Comparison of ENCODE assay signal across 8 cellular contexts in the genomic region with DNA sequence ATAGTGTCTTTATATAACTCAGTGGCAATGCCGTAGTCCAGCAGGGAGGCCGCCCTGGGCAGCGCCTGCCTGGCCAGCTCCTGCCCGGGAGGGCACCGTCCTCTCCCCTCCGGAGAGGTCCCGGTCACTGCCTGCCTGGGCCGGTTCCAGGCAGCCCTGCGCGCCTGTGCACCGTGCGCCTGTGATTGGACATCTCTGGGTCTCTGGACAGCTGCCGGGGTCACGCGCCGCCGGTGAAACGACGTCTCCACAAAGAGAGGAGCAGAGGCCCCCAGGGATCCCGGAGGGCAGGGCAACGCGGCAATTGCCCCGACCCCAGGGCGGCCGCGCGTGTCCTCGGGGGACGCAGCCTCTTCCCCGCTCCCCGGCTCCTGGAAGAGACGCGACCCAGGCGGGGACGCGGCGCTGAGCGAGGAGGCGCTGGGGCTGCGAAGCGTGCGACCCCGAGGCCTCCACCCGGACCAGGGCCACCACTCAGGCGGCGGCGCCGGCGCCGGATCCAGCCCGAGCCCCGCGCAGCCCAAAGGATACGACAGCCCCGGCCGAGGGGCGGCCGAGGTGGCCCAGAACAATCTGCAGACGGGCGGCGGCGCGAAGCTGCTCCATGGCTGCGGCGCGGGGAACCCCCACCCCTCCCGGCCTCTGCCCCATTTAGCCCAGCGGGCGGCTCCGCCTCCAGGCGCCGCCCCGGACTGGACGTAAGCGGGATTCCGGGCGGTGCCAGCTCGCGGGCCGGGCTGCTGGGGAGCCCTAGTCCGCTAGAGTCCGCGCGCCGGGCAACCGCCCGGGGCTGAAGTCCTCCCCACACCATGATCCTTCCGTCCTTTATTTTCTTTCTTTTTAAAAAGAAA. TPM values are rescaled to one million over a fixed set of nuclear protein-coding genes. Genes with fewer than 3 reads are reported as not detected.
DNase-seq lines count a peak whose midpoint lies in the region; ATAC-seq and TF ChIP-seq lines count a peak whose summit lies in the region.

Gene PHYH (minus strand): TSS at position 628 of the 851 bp plus-strand sequence. CDS start 22 bp downstream, at position 606.

- WGBS in lower leg skin, 2 donors: 1 to 2% methylated on average over 24 to 25 of the region's 88 CpGs

- CTCF ChIA-PET in activated CD4-positive, alpha-beta memory T cell treated with anti-CD3 and anti-CD28 coated beads, Interleukin-2, amount 10 ng/mL, durations not matched to agents 7 days and 5 days (lab: Charles Lee): interaction anchor here (0.6 to 1.7 kb wide), 3 partner anchors 8 to 138 kb away, joined by 3 to 7 read pairs (median 5); partner anchors contain the start of gene MCM10

- peak within 1 kb of the TSS; percentile 87 for H3K27ac Mint-ChIP-seq in activated CD4-positive, alpha-beta memory T cell treated with anti-CD3 and anti-CD28 coated beads, Interleukin-2, amount 10 ng/mL, durations not matched to agents 7 days and 5 days

- TF ChIP-seq POLR2A in lower leg skin (IDR thresholded peaks at IDR 0.05): peak in 1 of 2 donors; percentile 51

- peak within 1 kb of the TSS; percentile 82 for H3K4me3 ChIP-seq in lower leg skin (ENCODE audit: low read depth, poor library complexity, severe bottlenecking)

- POLR2A ChIA-PET in activated CD4-positive, alpha-beta memory T cell treated with anti-CD3 and anti-CD28 coated beads, Interleukin-2, amount 10 ng/mL, durations not matched to agents 7 days and 5 days (lab: Charles Lee): interaction anchor here (0.7 to 3.8 kb wide), 9 partner anchors 9 to 200 kb away, joined by 3 to 38 read pairs (median 6); partner anchors contain the start of genes MCM10, OPTN and SEPHS1

- H3K4me3 Mint-ChIP-seq in activated CD4-positive, alpha-beta memory T cell treated with anti-CD3 and anti-CD28 coated beads, Interleukin-2, amount 10 ng/mL, durations not matched to agents 7 days and 5 days: peak within 1 kb of the TSS; percentile 80

- peaks cover 26% of the 10 kb centered on the region for H3K4me1 Mint-ChIP-seq in activated CD4-positive, alpha-beta memory T cell treated with anti-CD3 and anti-CD28 coated beads, Interleukin-2, amount 10 ng/mL, durations not matched to agents 7 days and 5 days

- H3K9me3 Mint-ChIP-seq in activated CD4-positive, alpha-beta memory T cell treated with anti-CD3 and anti-CD28 coated beads, Interleukin-2, amount 10 ng/mL, durations not matched to agents 7 days and 5 days: no peaks in the 10 kb centered on the region

- DNase-seq in AML-193 (lab: John Stamatoyannopoulos, UW): peak; percentile 70 to 81
- peak; percentile 81 for DNase-seq in NCI-H510A treated with DMSO at 0.1 percent for 48 hours (lab: John Stamatoyannopoulos, UW)
- DNase-seq in activated CD4-positive, alpha-beta memory T cell treated with anti-CD3 and anti-CD28 coated beads, Interleukin-2, amount 10 ng/mL, durations not matched to agents 7 days and 5 days: peak; percentile 83
- peak; percentile 78 to 90 for DNase-seq in dermis microvascular lymphatic vessel endothelial cell (ENCODE audit: low read depth in 2 of 2)
- DNase-seq in lower leg skin (ENCODE audit: low spot score in 2 of 2): peak; percentile 80 to 98
- DNase-seq in stimulated activated CD4-positive, alpha-beta T cell treated with anti-CD3 and anti-CD28 coated beads, Interleukin-4, amount 100 ng/mL, for 24 hours: peak; percentile 77

- intact Hi-C loops in lower leg skin (cut with DNase I; ENCODE audit: low total_unique reads): loop anchor here (1.0 kb wide), 1 partner anchor 47 kb away; no protein-coding TSS in a partner anchor

- no peak for TF ChIP-seq CTCF in lower leg skin (IDR thresholded peaks at IDR 0.05)

- ATAC-seq in GM18870 (IDR thresholded peaks at IDR 0.05; ENCODE audit: unreplicated experiment): peak; percentile 45
- peak; percentile 78 for ATAC-seq in HG03108 (IDR thresholded peaks at IDR 0.05; ENCODE audit: unreplicated experiment)

- no peaks in the 10 kb centered on the region for H3K36me3 Mint-ChIP-seq in activated CD4-positive, alpha-beta memory T cell treated with anti-CD3 and anti-CD28 coated beads, Interleukin-2, amount 10 ng/mL, durations not matched to agents 7 days and 5 days (ENCODE audit: low read depth)

- no peaks in the 10 kb centered on the region for H3K27me3 Mint-ChIP-seq in activated CD4-positive, alpha-beta memory T cell treated with anti-CD3 and anti-CD28 coated beads, Interleukin-2, amount 10 ng/mL, durations not matched to agents 7 days and 5 days

RNA-seq across cellular contexts. Expression of gene PHYH, which starts in this region (rescaled TPM):
- 10 to 100 TPM; 10.9 to 11.2 TPM for total RNA-seq in activated CD4-positive, alpha-beta memory T cell treated with anti-CD3 and anti-CD28 coated beads, Interleukin-2, amount 10 ng/mL, durations not matched to agents 7 days and 5 days
- total RNA-seq in dermis microvascular lymphatic vessel endothelial cell: 5.8 and 8.1 TPM in 2 replicates
- 10 to 100 TPM; 10.9 to 26.6 (median 17.3) TPM for total RNA-seq in lower leg skin

Comparison
In these comparisons a context has a peak if more than half of its experiments do, and no peak if none do; other contexts are left out.
1. Peak in every context shown above with its lines: DNase-seq, ATAC-seq and H3K4me3 ChIP-seq.